In the genomic region with DNA sequence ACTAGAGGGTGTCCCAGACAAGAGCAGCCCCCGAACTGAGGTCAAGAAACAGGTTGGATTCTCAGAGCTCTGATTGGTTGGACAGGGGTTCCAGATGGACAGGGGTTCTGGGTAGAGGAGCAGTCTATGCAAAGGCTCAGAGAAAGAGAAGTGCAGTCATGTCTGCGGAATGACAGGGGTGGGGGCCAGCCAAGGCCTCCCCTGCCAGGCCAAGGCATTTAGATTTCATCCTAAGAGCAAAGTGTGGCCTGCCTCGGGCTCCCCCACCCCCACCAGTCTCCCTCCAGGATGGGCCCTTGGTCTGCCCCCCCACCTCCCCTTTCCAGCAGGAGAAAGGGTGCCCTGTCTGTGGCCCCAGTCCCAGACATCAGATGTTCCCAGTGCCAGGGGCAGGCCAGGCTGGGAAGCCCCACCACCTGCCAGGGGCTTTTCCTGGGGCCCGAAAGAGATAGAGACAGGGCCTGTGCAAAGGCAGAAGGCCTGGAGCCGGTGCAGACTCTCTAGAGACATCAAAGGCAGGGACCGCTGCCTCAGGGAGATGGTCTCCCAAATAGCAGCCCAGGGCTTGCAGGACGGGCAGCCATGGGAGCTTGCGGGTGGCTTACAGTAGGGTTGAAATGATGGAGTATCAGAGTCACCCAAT, we compare ENCODE assay signal across 16 cellular contexts. TPM values are rescaled to one million over a fixed set of nuclear protein-coding genes. Genes with fewer than 3 reads are reported as not detected.
DNase-seq lines count a peak whose midpoint lies in the region; ATAC-seq and TF ChIP-seq lines count a peak whose summit lies in the region.
"Had no signal": no experiment of that assay in that cellular context is flagged by ENCODE, and none has a peak within 500 bp of the region (broad histone marks: within the 10 kb centered on the region; RNA-seq: fewer than 3 reads in every experiment).

No MANE protein-coding gene starts in this region.

- DNase-seq in Calu3 (no peak), RWPE1 (ENCODE audit: low spot score) (no peak), fibroblast of pulmonary artery (ENCODE audit: low read depth) (no peak), sciatic nerve (ENCODE audit: low spot score) (no peak), hepatic stellate cell (ENCODE audit: low spot score) (no peak), NCI-H2029 (lab: John Stamatoyannopoulos, UW) (no peak), NCI-H1417 treated with DMSO at 0.1 percent for 48 hours (lab: John Stamatoyannopoulos, UW) (no peak)
- DNase-seq: activated CD4-positive, alpha-beta T cell treated with anti-CD3 and anti-CD28 coated beads, Interleukin-2, amount 50 U/mL, for 1 hour; activated T-cell treated with anti-CD3 and anti-CD28 coated beads, Interleukin-2, amount 50 U/mL, for 1 hour; dermis blood vessel endothelial cell; DMS79 treated with DMSO at 0.1 percent for 48 hours; NCI-H1417; NCI-H2227 treated with DMSO at 0.1 percent for 48 hours; Peyer's patch had no signal

- TF ChIP-seq CTCF in Calu3 (IDR thresholded peaks at IDR 0.05; ENCODE audit: unreplicated experiment) (no peak), RWPE1 (conservative IDR thresholded peaks at IDR 0.05; ENCODE audit: low read depth) (no peak), fibroblast of pulmonary artery (IDR thresholded peaks at IDR 0.05; ENCODE audit: low read length, missing control alignments) (peak; percentile 8)

- no peaks in the 10 kb centered on the region for H3K9me3 Mint-ChIP-seq in Calu3 (ENCODE audit: low read depth, unreplicated experiment)

- ATAC-seq in sciatic nerve, result peak; percentile 2

- peak overlapping the region; percentile 43 for H3K27ac Mint-ChIP-seq in Calu3 (ENCODE audit: unreplicated experiment)

- no peak overlapping the region for H3K4me3 Mint-ChIP-seq in Calu3 (ENCODE audit: low read depth, unreplicated experiment)

- POLR2A ChIA-PET in RWPE1 (lab: Yijun Ruan, JAX; ENCODE audit: low non-redundant PET), result no interaction called here

- H3K27ac ChIP-seq in RWPE1, result peak overlapping the region; percentile 88
- H3K27ac ChIP-seq: body of pancreas, ovary, Peyer's patch had no signal

- intact Hi-C loops in Calu3 (cut with micrococcal nuclease; ENCODE audit: unreplicated experiment) (no loop called here), sciatic nerve (cut with DNase I) (loop anchor here (5.0 kb wide), 1 partner anchor 57 kb away; a partner anchor contains a TSS)

- no peaks in the 10 kb centered on the region for H3K27me3 Mint-ChIP-seq in Calu3 (ENCODE audit: unreplicated experiment)

- H3K36me3 Mint-ChIP-seq in Calu3 (ENCODE audit: insufficient read depth, unreplicated experiment), result peaks cover 6% of the 10 kb centered on the region

- no peak overlapping the region for H3K4me3 ChIP-seq in fibroblast of pulmonary artery (replicated peaks; ENCODE audit: low read depth, low read length)
- H3K4me3 ChIP-seq: body of pancreas, ovary, Peyer's patch had no signal

- CTCF ChIA-PET in Calu3 (lab: Charles Lee), result interaction anchor here (0.7 to 3.3 kb wide), 8 partner anchors 7 to 331 kb away, joined by 3 to 59 read pairs (median 4); no protein-coding TSS in a partner anchor
- CTCF ChIA-PET in RWPE1 (lab: Yijun Ruan, JAX), result interaction anchor here (0.8 to 1.6 kb wide), 3 partner anchors 10 to 271 kb away, joined by 3 to 14 read pairs (median 5); a partner anchor contains a TSS

- no TSS peak for BruUV-seq in Calu3 (replicated peaks; lab: Mats Ljungman, UMichigan)

- H3K4me1 Mint-ChIP-seq in Calu3 (ENCODE audit: low read depth, unreplicated experiment), result peaks cover 31% of the 10 kb centered on the region

RNA-seq across cellular contexts. Expression of a gene that starts 9.4 kb away (rescaled TPM):
- 2.5 and 3.1 TPM in 2 replicates for total RNA-seq in Calu3 (2022)
- 4.1 TPM for total RNA-seq in sciatic nerve

RNA-seq across cellular contexts. Expression of a gene that starts 54.2 kb away (rescaled TPM):
- total RNA-seq in Calu3 (2022) (0.28 and 0.64 TPM in 2 replicates), sciatic nerve (38.2 TPM)

Comparison
In these comparisons a context has a peak if more than half of its experiments do, and no peak if none do; other contexts are left out.
1. RNA of a gene that starts 54.2 kb away (total RNA-seq): 38.2 TPM in sciatic nerve (single experiment); 0.28 to 0.64 TPM in Calu3; every median in the first group is over 10 times any median in the second.